Comparison of ENCODE assay signal across 1 cellular context in the genomic region with DNA sequence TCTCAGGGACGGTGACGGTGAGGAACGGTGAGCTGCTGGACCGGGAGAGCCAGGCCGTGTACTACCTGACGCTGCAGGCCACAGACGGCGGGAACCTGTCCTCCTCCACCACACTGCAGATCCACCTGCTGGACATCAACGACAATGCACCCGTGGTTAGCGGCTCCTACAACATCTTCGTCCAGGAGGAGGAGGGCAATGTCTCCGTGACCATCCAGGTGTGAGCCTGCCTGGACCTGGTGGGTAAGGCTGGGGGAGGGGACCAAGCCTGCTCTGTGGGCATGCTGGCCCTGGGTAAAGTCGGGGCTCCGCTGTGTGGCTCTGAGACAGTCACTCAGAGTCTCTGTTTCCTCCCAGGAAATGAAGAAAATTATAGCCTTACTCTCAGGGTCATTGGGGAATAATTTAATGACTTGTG.
TF ChIP-seq lines count a peak whose summit lies in the region.

No MANE protein-coding gene starts in this region.

TF ChIP-seq in WTC11, 78 proteins besides CTCF, POLR2A, EP300 and RAD21 (continued from another document):
- TF ChIP-seq, protein P1, sequence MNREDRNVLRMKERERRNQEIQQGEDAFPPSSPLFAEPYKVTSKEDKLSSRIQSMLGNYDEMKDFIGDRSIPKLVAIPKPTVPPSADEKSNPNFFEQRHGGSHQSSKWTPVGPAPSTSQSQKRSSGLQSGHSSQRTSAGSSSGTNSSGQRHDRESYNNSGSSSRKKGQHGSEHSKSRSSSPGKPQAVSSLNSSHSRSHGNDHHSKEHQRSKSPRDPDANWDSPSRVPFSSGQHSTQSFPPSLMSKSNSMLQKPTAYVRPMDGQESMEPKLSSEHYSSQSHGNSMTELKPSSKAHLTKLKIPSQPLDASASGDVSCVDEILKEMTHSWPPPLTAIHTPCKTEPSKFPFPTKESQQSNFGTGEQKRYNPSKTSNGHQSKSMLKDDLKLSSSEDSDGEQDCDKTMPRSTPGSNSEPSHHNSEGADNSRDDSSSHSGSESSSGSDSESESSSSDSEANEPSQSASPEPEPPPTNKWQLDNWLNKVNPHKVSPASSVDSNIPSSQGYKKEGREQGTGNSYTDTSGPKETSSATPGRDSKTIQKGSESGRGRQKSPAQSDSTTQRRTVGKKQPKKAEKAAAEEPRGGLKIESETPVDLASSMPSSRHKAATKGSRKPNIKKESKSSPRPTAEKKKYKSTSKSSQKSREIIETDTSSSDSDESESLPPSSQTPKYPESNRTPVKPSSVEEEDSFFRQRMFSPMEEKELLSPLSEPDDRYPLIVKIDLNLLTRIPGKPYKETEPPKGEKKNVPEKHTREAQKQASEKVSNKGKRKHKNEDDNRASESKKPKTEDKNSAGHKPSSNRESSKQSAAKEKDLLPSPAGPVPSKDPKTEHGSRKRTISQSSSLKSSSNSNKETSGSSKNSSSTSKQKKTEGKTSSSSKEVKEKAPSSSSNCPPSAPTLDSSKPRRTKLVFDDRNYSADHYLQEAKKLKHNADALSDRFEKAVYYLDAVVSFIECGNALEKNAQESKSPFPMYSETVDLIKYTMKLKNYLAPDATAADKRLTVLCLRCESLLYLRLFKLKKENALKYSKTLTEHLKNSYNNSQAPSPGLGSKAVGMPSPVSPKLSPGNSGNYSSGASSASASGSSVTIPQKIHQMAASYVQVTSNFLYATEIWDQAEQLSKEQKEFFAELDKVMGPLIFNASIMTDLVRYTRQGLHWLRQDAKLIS (CRISPR knock-in tag; IDR thresholded peaks at IDR 0.05; ENCODE audit: borderline replicate concordance): no peak
- TF ChIP-seq, protein P2, sequence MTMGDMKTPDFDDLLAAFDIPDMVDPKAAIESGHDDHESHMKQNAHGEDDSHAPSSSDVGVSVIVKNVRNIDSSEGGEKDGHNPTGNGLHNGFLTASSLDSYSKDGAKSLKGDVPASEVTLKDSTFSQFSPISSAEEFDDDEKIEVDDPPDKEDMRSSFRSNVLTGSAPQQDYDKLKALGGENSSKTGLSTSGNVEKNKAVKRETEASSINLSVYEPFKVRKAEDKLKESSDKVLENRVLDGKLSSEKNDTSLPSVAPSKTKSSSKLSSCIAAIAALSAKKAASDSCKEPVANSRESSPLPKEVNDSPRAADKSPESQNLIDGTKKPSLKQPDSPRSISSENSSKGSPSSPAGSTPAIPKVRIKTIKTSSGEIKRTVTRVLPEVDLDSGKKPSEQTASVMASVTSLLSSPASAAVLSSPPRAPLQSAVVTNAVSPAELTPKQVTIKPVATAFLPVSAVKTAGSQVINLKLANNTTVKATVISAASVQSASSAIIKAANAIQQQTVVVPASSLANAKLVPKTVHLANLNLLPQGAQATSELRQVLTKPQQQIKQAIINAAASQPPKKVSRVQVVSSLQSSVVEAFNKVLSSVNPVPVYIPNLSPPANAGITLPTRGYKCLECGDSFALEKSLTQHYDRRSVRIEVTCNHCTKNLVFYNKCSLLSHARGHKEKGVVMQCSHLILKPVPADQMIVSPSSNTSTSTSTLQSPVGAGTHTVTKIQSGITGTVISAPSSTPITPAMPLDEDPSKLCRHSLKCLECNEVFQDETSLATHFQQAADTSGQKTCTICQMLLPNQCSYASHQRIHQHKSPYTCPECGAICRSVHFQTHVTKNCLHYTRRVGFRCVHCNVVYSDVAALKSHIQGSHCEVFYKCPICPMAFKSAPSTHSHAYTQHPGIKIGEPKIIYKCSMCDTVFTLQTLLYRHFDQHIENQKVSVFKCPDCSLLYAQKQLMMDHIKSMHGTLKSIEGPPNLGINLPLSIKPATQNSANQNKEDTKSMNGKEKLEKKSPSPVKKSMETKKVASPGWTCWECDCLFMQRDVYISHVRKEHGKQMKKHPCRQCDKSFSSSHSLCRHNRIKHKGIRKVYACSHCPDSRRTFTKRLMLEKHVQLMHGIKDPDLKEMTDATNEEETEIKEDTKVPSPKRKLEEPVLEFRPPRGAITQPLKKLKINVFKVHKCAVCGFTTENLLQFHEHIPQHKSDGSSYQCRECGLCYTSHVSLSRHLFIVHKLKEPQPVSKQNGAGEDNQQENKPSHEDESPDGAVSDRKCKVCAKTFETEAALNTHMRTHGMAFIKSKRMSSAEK (CRISPR knock-in tag; IDR thresholded peaks at IDR 0.05; ENCODE audit: borderline replicate concordance): no peak
- TF ChIP-seq ZNF219 (CRISPR knock-in tag; IDR thresholded peaks at IDR 0.05; ENCODE audit: borderline replicate concordance): no peak
- no peak for TF ChIP-seq RELA (CRISPR knock-in tag; IDR thresholded peaks at IDR 0.05; ENCODE audit: borderline replicate concordance)
- TF ChIP-seq, protein P3, sequence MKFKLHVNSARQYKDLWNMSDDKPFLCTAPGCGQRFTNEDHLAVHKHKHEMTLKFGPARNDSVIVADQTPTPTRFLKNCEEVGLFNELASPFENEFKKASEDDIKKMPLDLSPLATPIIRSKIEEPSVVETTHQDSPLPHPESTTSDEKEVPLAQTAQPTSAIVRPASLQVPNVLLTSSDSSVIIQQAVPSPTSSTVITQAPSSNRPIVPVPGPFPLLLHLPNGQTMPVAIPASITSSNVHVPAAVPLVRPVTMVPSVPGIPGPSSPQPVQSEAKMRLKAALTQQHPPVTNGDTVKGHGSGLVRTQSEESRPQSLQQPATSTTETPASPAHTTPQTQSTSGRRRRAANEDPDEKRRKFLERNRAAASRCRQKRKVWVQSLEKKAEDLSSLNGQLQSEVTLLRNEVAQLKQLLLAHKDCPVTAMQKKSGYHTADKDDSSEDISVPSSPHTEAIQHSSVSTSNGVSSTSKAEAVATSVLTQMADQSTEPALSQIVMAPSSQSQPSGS (CRISPR knock-in tag; IDR thresholded peaks at IDR 0.05; ENCODE audit: borderline replicate concordance, low read depth): no peak
- TF ChIP-seq EMX1 (CRISPR knock-in tag; IDR thresholded peaks at IDR 0.05): no peak
- TF ChIP-seq HMGA2 (CRISPR knock-in tag; IDR thresholded peaks at IDR 0.05): no peak
- no peak for TF ChIP-seq JAZF1 (CRISPR knock-in tag; IDR thresholded peaks at IDR 0.05)
- TF ChIP-seq, protein P4, sequence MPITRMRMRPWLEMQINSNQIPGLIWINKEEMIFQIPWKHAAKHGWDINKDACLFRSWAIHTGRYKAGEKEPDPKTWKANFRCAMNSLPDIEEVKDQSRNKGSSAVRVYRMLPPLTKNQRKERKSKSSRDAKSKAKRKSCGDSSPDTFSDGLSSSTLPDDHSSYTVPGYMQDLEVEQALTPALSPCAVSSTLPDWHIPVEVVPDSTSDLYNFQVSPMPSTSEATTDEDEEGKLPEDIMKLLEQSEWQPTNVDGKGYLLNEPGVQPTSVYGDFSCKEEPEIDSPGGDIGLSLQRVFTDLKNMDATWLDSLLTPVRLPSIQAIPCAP (CRISPR knock-in tag; IDR thresholded peaks at IDR 0.05): no peak
- TF ChIP-seq, protein P5, sequence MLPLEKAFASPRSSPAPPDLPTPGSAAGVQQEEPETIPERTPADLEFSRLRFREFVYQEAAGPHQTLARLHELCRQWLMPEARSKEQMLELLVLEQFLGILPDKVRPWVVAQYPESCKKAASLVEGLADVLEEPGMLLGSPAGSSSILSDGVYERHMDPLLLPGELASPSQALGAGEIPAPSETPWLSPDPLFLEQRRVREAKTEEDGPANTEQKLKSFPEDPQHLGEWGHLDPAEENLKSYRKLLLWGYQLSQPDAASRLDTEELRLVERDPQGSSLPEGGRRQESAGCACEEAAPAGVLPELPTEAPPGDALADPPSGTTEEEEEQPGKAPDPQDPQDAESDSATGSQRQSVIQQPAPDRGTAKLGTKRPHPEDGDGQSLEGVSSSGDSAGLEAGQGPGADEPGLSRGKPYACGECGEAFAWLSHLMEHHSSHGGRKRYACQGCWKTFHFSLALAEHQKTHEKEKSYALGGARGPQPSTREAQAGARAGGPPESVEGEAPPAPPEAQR (CRISPR knock-in tag; IDR thresholded peaks at IDR 0.05): no peak
- TF ChIP-seq ZBTB21 (CRISPR knock-in tag; IDR thresholded peaks at IDR 0.05; ENCODE audit: borderline replicate concordance): no peak
- no peak for TF ChIP-seq NFYB (CRISPR knock-in tag; conservative IDR thresholded peaks at IDR 0.05; ENCODE audit: low read depth)
- TF ChIP-seq SMAD4 (CRISPR knock-in tag; IDR thresholded peaks at IDR 0.05): no peak
- no peak for TF ChIP-seq ZNF317 (CRISPR knock-in tag; IDR thresholded peaks at IDR 0.05; ENCODE audit: borderline replicate concordance, low read depth)
- TF ChIP-seq, protein P6, sequence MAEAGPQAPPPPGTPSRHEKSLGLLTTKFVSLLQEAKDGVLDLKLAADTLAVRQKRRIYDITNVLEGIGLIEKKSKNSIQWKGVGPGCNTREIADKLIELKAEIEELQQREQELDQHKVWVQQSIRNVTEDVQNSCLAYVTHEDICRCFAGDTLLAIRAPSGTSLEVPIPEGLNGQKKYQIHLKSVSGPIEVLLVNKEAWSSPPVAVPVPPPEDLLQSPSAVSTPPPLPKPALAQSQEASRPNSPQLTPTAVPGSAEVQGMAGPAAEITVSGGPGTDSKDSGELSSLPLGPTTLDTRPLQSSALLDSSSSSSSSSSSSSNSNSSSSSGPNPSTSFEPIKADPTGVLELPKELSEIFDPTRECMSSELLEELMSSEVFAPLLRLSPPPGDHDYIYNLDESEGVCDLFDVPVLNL (CRISPR knock-in tag; IDR thresholded peaks at IDR 0.05; ENCODE audit: borderline replicate concordance, low read depth): peak; percentile 82; the same call in 1 of the 2 replicates
- TF ChIP-seq ZNF423 (CRISPR knock-in tag; IDR thresholded peaks at IDR 0.05): no peak
- TF ChIP-seq, protein P7, sequence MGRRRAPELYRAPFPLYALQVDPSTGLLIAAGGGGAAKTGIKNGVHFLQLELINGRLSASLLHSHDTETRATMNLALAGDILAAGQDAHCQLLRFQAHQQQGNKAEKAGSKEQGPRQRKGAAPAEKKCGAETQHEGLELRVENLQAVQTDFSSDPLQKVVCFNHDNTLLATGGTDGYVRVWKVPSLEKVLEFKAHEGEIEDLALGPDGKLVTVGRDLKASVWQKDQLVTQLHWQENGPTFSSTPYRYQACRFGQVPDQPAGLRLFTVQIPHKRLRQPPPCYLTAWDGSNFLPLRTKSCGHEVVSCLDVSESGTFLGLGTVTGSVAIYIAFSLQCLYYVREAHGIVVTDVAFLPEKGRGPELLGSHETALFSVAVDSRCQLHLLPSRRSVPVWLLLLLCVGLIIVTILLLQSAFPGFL (CRISPR knock-in tag; IDR thresholded peaks at IDR 0.05; ENCODE audit: borderline replicate concordance): no peak
- no peak for TF ChIP-seq ZNF232 (CRISPR knock-in tag; IDR thresholded peaks at IDR 0.05)
- TF ChIP-seq, protein P8, sequence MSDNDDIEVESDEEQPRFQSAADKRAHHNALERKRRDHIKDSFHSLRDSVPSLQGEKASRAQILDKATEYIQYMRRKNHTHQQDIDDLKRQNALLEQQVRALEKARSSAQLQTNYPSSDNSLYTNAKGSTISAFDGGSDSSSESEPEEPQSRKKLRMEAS (CRISPR knock-in tag; IDR thresholded peaks at IDR 0.05): peak; percentile 43; the same call in 1 of the 2 replicates
- TF ChIP-seq, protein P9, sequence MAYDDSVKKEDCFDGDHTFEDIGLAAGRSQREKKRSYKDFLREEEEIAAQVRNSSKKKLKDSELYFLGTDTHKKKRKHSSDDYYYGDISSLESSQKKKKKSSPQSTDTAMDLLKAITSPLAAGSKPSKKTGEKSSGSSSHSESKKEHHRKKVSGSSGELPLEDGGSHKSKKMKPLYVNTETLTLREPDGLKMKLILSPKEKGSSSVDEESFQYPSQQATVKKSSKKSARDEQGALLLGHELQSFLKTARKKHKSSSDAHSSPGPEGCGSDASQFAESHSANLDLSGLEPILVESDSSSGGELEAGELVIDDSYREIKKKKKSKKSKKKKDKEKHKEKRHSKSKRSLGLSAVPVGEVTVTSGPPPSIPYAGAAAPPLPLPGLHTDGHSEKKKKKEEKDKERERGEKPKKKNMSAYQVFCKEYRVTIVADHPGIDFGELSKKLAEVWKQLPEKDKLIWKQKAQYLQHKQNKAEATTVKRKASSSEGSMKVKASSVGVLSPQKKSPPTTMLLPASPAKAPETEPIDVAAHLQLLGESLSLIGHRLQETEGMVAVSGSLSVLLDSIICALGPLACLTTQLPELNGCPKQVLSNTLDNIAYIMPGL (CRISPR knock-in tag; IDR thresholded peaks at IDR 0.05): 0 out of 2 replicates have a peak, but pooled peaks have one; percentile 50
- no peak for TF ChIP-seq CREB1 (CRISPR knock-in tag; IDR thresholded peaks at IDR 0.05)
- no peak for TF ChIP-seq GRHL2 (CRISPR knock-in tag; IDR thresholded peaks at IDR 0.05; ENCODE audit: insufficient replicate concordance, severe bottlenecking)
- TF ChIP-seq, protein P10, sequence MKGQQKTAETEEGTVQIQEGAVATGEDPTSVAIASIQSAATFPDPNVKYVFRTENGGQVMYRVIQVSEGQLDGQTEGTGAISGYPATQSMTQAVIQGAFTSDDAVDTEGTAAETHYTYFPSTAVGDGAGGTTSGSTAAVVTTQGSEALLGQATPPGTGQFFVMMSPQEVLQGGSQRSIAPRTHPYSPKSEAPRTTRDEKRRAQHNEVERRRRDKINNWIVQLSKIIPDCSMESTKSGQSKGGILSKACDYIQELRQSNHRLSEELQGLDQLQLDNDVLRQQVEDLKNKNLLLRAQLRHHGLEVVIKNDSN (CRISPR knock-in tag; IDR thresholded peaks at IDR 0.05): no peak
- no peak for TF ChIP-seq ZNF396 (CRISPR knock-in tag; IDR thresholded peaks at IDR 0.05; ENCODE audit: borderline replicate concordance)
- TF ChIP-seq CBFB (CRISPR knock-in tag; IDR thresholded peaks at IDR 0.05; ENCODE audit: low read depth): no peak
